In genomic region chr19:4327877-4328242, GRCh38 we compare ENCODE assay signal across 10 cellular contexts. TPM values are rescaled to one million over a fixed set of nuclear protein-coding genes. Genes with fewer than 3 reads are reported as not detected.
DNase-seq lines count a peak whose midpoint lies in the region; ATAC-seq and TF ChIP-seq lines count a peak whose summit lies in the region.
"Had no signal": no experiment of that assay in that cellular context is flagged by ENCODE, and none has a peak within 500 bp of the region (broad histone marks: within the 10 kb centered on the region; RNA-seq: fewer than 3 reads in every experiment).

No MANE protein-coding gene starts in this region.

- no peak for DNase-seq in fibroblast of pulmonary artery (ENCODE audit: low read depth)
- no peak for DNase-seq in psoas muscle
- no peak for DNase-seq in NCI-H82 (lab: John Stamatoyannopoulos, UW)
- no peak for DNase-seq in head of caudate nucleus
- DNase-seq: NCI-H774 had no signal

- H3K4me3 ChIP-seq in fibroblast of pulmonary artery (replicated peaks; ENCODE audit: low read depth, low read length) (peak overlapping the region; percentile 52), psoas muscle (peak overlapping the region; percentile 39)

- TF ChIP-seq CTCF in fibroblast of pulmonary artery (IDR thresholded peaks at IDR 0.05; ENCODE audit: low read length, missing control alignments), result no peak
- no peak for TF ChIP-seq CTCF in psoas muscle (IDR thresholded peaks at IDR 0.05)

- no peaks in the 10 kb centered on the region for H3K4me1 ChIP-seq in psoas muscle

- H3K9me3 ChIP-seq in psoas muscle, result no peaks in the 10 kb centered on the region

- WGBS in psoas muscle, 3 donors, result 5 to 12% (median 12%) methylated on average over 13 of the region's 13 CpGs

- TF ChIP-seq RAD21 in Ishikawa (IDR thresholded peaks at IDR 0.05; ENCODE audit: low read depth), result no peak

- ATAC-seq in GM18858 (IDR thresholded peaks at IDR 0.05; ENCODE audit: unreplicated experiment) (peak; percentile 4), psoas muscle (peak in 1 of 4 donors; percentile 5), GM18907 (IDR thresholded peaks at IDR 0.05; ENCODE audit: unreplicated experiment) (no peak), HG02763 (IDR thresholded peaks at IDR 0.05; ENCODE audit: unreplicated experiment) (no peak)

- peaks cover 0 to 20% (median 9%) of the 10 kb centered on the region in 3 donors for H3K27me3 ChIP-seq in psoas muscle (ENCODE audit: insufficient read depth in 3 of 3, low read length in 2 of 3)

- intact Hi-C loops in psoas muscle (cut with DNase I), result no loop called here
- intact Hi-C loops in head of caudate nucleus (cut with DNase I), result loop anchor here (2.0 kb wide), 1 partner anchor 15 kb away; the partner anchor contains the start of gene MPND

- H3K27ac ChIP-seq in psoas muscle, result no peak overlapping the region

- no peaks in the 10 kb centered on the region for H3K36me3 ChIP-seq in psoas muscle (ENCODE audit: insufficient read depth in 1 of 2, low read depth in 1 of 2)

- no peak for TF ChIP-seq EP300 in Ishikawa (IDR thresholded peaks at IDR 0.05; ENCODE audit: borderline replicate concordance)

TF ChIP-seq in Ishikawa, 13 proteins besides CTCF, POLR2A, EP300 and RAD21:
- no peak for TF ChIP-seq REST (IDR thresholded peaks at IDR 0.05; ENCODE audit: low read depth)
- TF ChIP-seq NFIC (IDR thresholded peaks at IDR 0.05), result 0 out of 2 replicates have a peak, but pooled peaks have one; percentile 5
- no peak for TF ChIP-seq TCF12 (IDR thresholded peaks at IDR 0.05; ENCODE audit: low read depth)
- TF ChIP-seq YY1 (IDR thresholded peaks at IDR 0.05; ENCODE audit: low read depth), result no peak
- no peak for TF ChIP-seq ZBTB7A (IDR thresholded peaks at IDR 0.05; ENCODE audit: low read depth)

RNA-seq across cellular contexts. Expression of gene STAP2, which starts 10.8 kb away (rescaled TPM):
- 1 to 10 TPM in 2 of 4 donors, under 1 TPM in 2; 0.60 to 3.7 (median 1.2) TPM for total RNA-seq in psoas muscle
- 1 to 10 TPM in 1 of 3 donors, under 1 TPM in 2; 0.31 to 1.2 (median 0.53) TPM for polyA plus RNA-seq in psoas muscle

RNA-seq across cellular contexts. Expression of gene MPND, which starts 15.5 kb away (rescaled TPM):
- total RNA-seq in psoas muscle, result 10 to 100 TPM; 10.3 to 16.4 (median 13.2) TPM
- polyA plus RNA-seq in psoas muscle, result 10 to 100 TPM in 1 of 3 donors, 1 to 10 TPM in 2; 7.4 to 12.4 (median 9.7) TPM

RNA-seq across cellular contexts. Expression of gene FSD1, which starts 23.5 kb away (rescaled TPM):
- total RNA-seq in psoas muscle, result not detected
- polyA plus RNA-seq in psoas muscle, result under 1 TPM in 1 of 3 donors, not detected in 2; 0.08 TPM

RNA-seq across cellular contexts. Expression of gene TMIGD2, which starts 25.7 kb away (rescaled TPM):
- under 1 TPM in 1 of 4 donors, not detected in 3; 0.20 TPM for total RNA-seq in psoas muscle
- under 1 TPM in 2 of 3 donors, not detected in 1; 0.10 to 0.18 TPM for polyA plus RNA-seq in psoas muscle
- total RNA-seq: dermis microvascular lymphatic vessel endothelial cell had no signal

RNA-seq across cellular contexts. Expression of gene SHD, which starts 48.8 kb away (rescaled TPM):
- total RNA-seq in psoas muscle, result 1 to 10 TPM in 1 of 4 donors, under 1 TPM in 2, not detected in 1; 0.42 to 1.6 (median 0.61) TPM
- polyA plus RNA-seq in psoas muscle, result 1 to 10 TPM in 1 of 3 donors, under 1 TPM in 2; 0.04 to 2.1 (median 0.08) TPM
- total RNA-seq: dermis microvascular lymphatic vessel endothelial cell had no signal
